ENCODE assay signal across 22 cellular contexts in genomic region chr6:106805017-106805335, GRCh38.
"Had no signal": no experiment of that assay in that cellular context is flagged by ENCODE, and none has a peak within 500 bp of the region (broad histone marks: within the 10 kb centered on the region; RNA-seq: fewer than 3 reads in every experiment).

No MANE protein-coding gene starts in this region.

- H3K4me3 ChIP-seq: lung, psoas muscle, transverse colon had no signal

- H3K4me3 Mint-ChIP-seq: activated B cell treated with CpG ODN at 0.5 μM for 24 hours; activated CD4-positive, alpha-beta memory T cell treated with anti-CD3 and anti-CD28 coated beads for 36 hours; activated naive CD8-positive, alpha-beta T cell treated with anti-CD3 and anti-CD28 coated beads, Interleukin-2, amount 10 ng/mL, durations not matched to agents 7 days and 5 days; activated T-helper 17 cell treated with anti-CD3 and anti-CD28 coated beads, Interleukin-2, amount 50 U/mL, for 72 hours; brain; naive B cell; stimulated activated naive CD8-positive, alpha-beta T cell treated with anti-CD3 and anti-CD28 coated beads, Interleukin-15, Interleukin-2, amounts not matched to agents 100 ng/mL and 50 ng/mL, for 24 hours had no signal

- FAIRE-seq: keratinocyte had no signal

- H3K27ac Mint-ChIP-seq: activated B cell treated with CpG ODN at 0.5 μM for 24 hours; activated CD4-positive, alpha-beta memory T cell treated with anti-CD3 and anti-CD28 coated beads for 36 hours; activated naive CD8-positive, alpha-beta T cell treated with anti-CD3 and anti-CD28 coated beads, Interleukin-2, amount 10 ng/mL, durations not matched to agents 7 days and 5 days; activated T-helper 17 cell treated with anti-CD3 and anti-CD28 coated beads, Interleukin-2, amount 50 U/mL, for 72 hours; brain; stimulated activated naive CD8-positive, alpha-beta T cell treated with anti-CD3 and anti-CD28 coated beads, Interleukin-15, Interleukin-2, amounts not matched to agents 100 ng/mL and 50 ng/mL, for 24 hours had no signal

- H3K36me3 ChIP-seq: transverse colon had no signal

- DNase-seq: activated B cell treated with CpG ODN at 0.5 μM for 24 hours; activated CD4-positive, alpha-beta memory T cell treated with anti-CD3 and anti-CD28 coated beads for 36 hours; activated CD4-positive, alpha-beta T cell treated with anti-CD3 and anti-CD28 coated beads for 4 hours; activated naive CD4-positive, alpha-beta T cell treated with Interleukin-2 at 50 U/mL for 16 hours; activated naive CD8-positive, alpha-beta T cell treated with anti-CD3 and anti-CD28 coated beads, Interleukin-2, amount 10 ng/mL, durations not matched to agents 7 days and 5 days; activated T-cell treated with anti-CD3 and anti-CD28 coated beads, Interleukin-2, amount 50 U/mL, for 1 hour; amygdala; caudate nucleus; hippocampal formation; naive B cell; psoas muscle; right cardiac atrium; stimulated activated CD4-positive, alpha-beta T cell treated with anti-CD3 and anti-CD28 coated beads, Interleukin-2, amount 100 ng/mL, for 24 hours; SW 1271; T-helper 2 cell; transverse colon had no signal

- H3K4me1 Mint-ChIP-seq: activated B cell treated with CpG ODN at 0.5 μM for 24 hours; activated naive CD8-positive, alpha-beta T cell treated with anti-CD3 and anti-CD28 coated beads, Interleukin-2, amount 10 ng/mL, durations not matched to agents 7 days and 5 days; activated T-helper 17 cell treated with anti-CD3 and anti-CD28 coated beads, Interleukin-2, amount 50 U/mL, for 72 hours had no signal

- H3K27ac ChIP-seq: psoas muscle, transverse colon had no signal

- H3K27me3 Mint-ChIP-seq: activated B cell treated with CpG ODN at 0.5 μM for 24 hours; activated CD4-positive, alpha-beta memory T cell treated with anti-CD3 and anti-CD28 coated beads for 36 hours; brain; naive B cell had no signal

- H3K27me3 ChIP-seq: transverse colon had no signal

- ATAC-seq: activated T-helper 17 cell treated with anti-CD3 and anti-CD28 coated beads, Interleukin-2, amount 50 U/mL, for 72 hours; left lobe of liver; psoas muscle; right cardiac atrium had no signal

- H3K36me3 Mint-ChIP-seq: brain had no signal
